Comparison of ENCODE assay signal across 1 cellular context in the genomic region with DNA sequence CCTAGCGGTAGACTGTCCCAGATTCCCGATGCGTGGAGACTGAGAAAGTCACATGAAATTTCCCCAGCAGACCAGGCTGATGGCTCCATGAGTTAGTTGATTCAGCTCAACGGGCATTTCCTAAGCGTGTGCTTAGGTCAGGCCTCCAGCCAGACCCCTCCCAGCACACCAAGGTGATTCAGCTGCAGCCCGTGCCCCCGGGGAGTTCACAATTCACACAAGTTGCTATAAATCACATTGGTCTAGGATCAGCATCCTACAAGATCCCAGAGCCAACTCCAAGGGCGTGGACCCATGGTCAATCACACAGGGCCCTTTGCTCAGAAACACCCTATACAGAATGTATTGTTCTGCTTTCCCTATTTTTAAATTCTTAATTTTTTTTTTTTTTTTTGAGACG.
TF ChIP-seq lines count a peak whose summit lies in the region.

No MANE protein-coding gene starts in this region.

TF ChIP-seq in HEK293, 187 proteins besides CTCF, POLR2A, EP300 and RAD21 (continued from another document):
- TF ChIP-seq, protein P1, sequence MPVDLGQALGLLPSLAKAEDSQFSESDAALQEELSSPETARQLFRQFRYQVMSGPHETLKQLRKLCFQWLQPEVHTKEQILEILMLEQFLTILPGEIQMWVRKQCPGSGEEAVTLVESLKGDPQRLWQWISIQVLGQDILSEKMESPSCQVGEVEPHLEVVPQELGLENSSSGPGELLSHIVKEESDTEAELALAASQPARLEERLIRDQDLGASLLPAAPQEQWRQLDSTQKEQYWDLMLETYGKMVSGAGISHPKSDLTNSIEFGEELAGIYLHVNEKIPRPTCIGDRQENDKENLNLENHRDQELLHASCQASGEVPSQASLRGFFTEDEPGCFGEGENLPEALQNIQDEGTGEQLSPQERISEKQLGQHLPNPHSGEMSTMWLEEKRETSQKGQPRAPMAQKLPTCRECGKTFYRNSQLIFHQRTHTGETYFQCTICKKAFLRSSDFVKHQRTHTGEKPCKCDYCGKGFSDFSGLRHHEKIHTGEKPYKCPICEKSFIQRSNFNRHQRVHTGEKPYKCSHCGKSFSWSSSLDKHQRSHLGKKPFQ (tag by site-specific recombination; IDR thresholded peaks at IDR 0.05): peak; percentile 80
TF ChIP-seq in HEK293: peak in this region for 3.
